Comparison of ENCODE assay signal across 17 cellular contexts in genomic region chr7:44956157-44956766, GRCh38. TPM values are rescaled to one million over a fixed set of nuclear protein-coding genes. Genes with fewer than 3 reads are reported as not detected.
DNase-seq lines count a peak whose midpoint lies in the region; ATAC-seq and TF ChIP-seq lines count a peak whose summit lies in the region.
"Had no signal": no experiment of that assay in that cellular context is flagged by ENCODE, and none has a peak within 500 bp of the region (broad histone marks: within the 10 kb centered on the region; RNA-seq: fewer than 3 reads in every experiment).

No MANE protein-coding gene starts in this region.

- H3K36me3 Mint-ChIP-seq in activated CD8-positive, alpha-beta T cell treated with anti-CD3 and anti-CD28 coated beads for 36 hours (ENCODE audit: low read depth), result peaks cover 7% of the 10 kb centered on the region
- H3K36me3 Mint-ChIP-seq in activated CD8-positive, alpha-beta T cell treated with anti-CD3 and anti-CD28 coated beads, Interleukin-2, amount 10 ng/mL, durations not matched to agents 7 days and 5 days (ENCODE audit: low read depth), result peaks cover 9% of the 10 kb centered on the region
- peaks cover 6% of the 10 kb centered on the region for H3K36me3 Mint-ChIP-seq in activated naive CD8-positive, alpha-beta T cell treated with anti-CD3 and anti-CD28 coated beads, Interleukin-2, amount 50 U/mL, for 24 hours (ENCODE audit: low read depth)

- POLR2A ChIA-PET in activated CD8-positive, alpha-beta T cell treated with anti-CD3 and anti-CD28 coated beads for 36 hours (lab: Charles Lee), result interaction anchor here (0.5 to 4.4 kb wide), 13 partner anchors 9 to 556 kb away, joined by 3 to 40 read pairs (median 3); no protein-coding TSS in a partner anchor
- POLR2A ChIA-PET in activated CD8-positive, alpha-beta T cell treated with anti-CD3 and anti-CD28 coated beads, Interleukin-2, amount 10 ng/mL, durations not matched to agents 7 days and 5 days (lab: Charles Lee), result interaction anchor here (0.7 to 3.8 kb wide), 6 partner anchors 8 to 375 kb away, joined by 3 to 23 read pairs (median 4); partner anchors contain the start of gene TMED4

- no peak for TF ChIP-seq CTCF in activated CD8-positive, alpha-beta T cell treated with anti-CD3 and anti-CD28 coated beads for 36 hours (IDR thresholded peaks at IDR 0.05)
- TF ChIP-seq CTCF in GM13976 (IDR thresholded peaks at IDR 0.05; ENCODE audit: borderline replicate concordance, control extremely low read depth, extremely low read depth, insufficient read depth, missing control alignments), result no peak
- TF ChIP-seq CTCF in GM13977 (IDR thresholded peaks at IDR 0.05; ENCODE audit: extremely low read depth, insufficient read depth, missing control alignments), result no peak

- intact Hi-C loops in activated CD8-positive, alpha-beta T cell treated with anti-CD3 and anti-CD28 coated beads for 36 hours (cut with micrococcal nuclease), result no loop called here

- no peak overlapping the region for H3K27ac Mint-ChIP-seq in activated CD8-positive, alpha-beta T cell treated with anti-CD3 and anti-CD28 coated beads for 36 hours
- H3K27ac Mint-ChIP-seq in activated CD8-positive, alpha-beta T cell treated with anti-CD3 and anti-CD28 coated beads, Interleukin-2, amount 10 ng/mL, durations not matched to agents 7 days and 5 days, result no peak overlapping the region
- H3K27ac Mint-ChIP-seq in activated naive CD8-positive, alpha-beta T cell treated with anti-CD3 and anti-CD28 coated beads, Interleukin-2, amount 50 U/mL, for 24 hours, result no peak overlapping the region
- H3K27ac Mint-ChIP-seq: HFFc6 had no signal

- no peak for ATAC-seq in activated CD8-positive, alpha-beta T cell treated with anti-CD3 and anti-CD28 coated beads for 36 hours
- no peak for ATAC-seq in activated CD8-positive, alpha-beta T cell treated with anti-CD3 and anti-CD28 coated beads, Interleukin-2, amount 10 ng/mL, durations not matched to agents 7 days and 5 days
- ATAC-seq in activated naive CD8-positive, alpha-beta T cell treated with anti-CD3 and anti-CD28 coated beads, Interleukin-2, amount 50 U/mL, for 24 hours, result no peak
- no peak for ATAC-seq in HG03442 (IDR thresholded peaks at IDR 0.05; ENCODE audit: unreplicated experiment)
- ATAC-seq: A549 had no signal

- H3K9me3 Mint-ChIP-seq in activated CD8-positive, alpha-beta T cell treated with anti-CD3 and anti-CD28 coated beads for 36 hours, result no peaks in the 10 kb centered on the region
- H3K9me3 Mint-ChIP-seq in activated CD8-positive, alpha-beta T cell treated with anti-CD3 and anti-CD28 coated beads, Interleukin-2, amount 10 ng/mL, durations not matched to agents 7 days and 5 days (ENCODE audit: insufficient read depth), result no peaks in the 10 kb centered on the region
- H3K9me3 Mint-ChIP-seq in activated naive CD8-positive, alpha-beta T cell treated with anti-CD3 and anti-CD28 coated beads, Interleukin-2, amount 50 U/mL, for 24 hours, result no peaks in the 10 kb centered on the region
- H3K9me3 Mint-ChIP-seq: HFFc6 had no signal

- CTCF ChIA-PET in activated CD8-positive, alpha-beta T cell treated with anti-CD3 and anti-CD28 coated beads for 36 hours (lab: Charles Lee), result no interaction called here
- CTCF ChIA-PET in activated CD8-positive, alpha-beta T cell treated with anti-CD3 and anti-CD28 coated beads, Interleukin-2, amount 10 ng/mL, durations not matched to agents 7 days and 5 days (lab: Charles Lee), result no interaction called here

- H3K27me3 Mint-ChIP-seq in activated CD8-positive, alpha-beta T cell treated with anti-CD3 and anti-CD28 coated beads for 36 hours, result no peaks in the 10 kb centered on the region
- peaks cover 20% of the 10 kb centered on the region for H3K27me3 Mint-ChIP-seq in activated CD8-positive, alpha-beta T cell treated with anti-CD3 and anti-CD28 coated beads, Interleukin-2, amount 10 ng/mL, durations not matched to agents 7 days and 5 days (ENCODE audit: low read depth)
- H3K27me3 Mint-ChIP-seq in activated naive CD8-positive, alpha-beta T cell treated with anti-CD3 and anti-CD28 coated beads, Interleukin-2, amount 50 U/mL, for 24 hours, result no peaks in the 10 kb centered on the region

- H3K4me1 Mint-ChIP-seq in activated CD8-positive, alpha-beta T cell treated with anti-CD3 and anti-CD28 coated beads for 36 hours (ENCODE audit: low read depth), result peaks cover 19% of the 10 kb centered on the region
- peaks cover 18% of the 10 kb centered on the region for H3K4me1 Mint-ChIP-seq in activated CD8-positive, alpha-beta T cell treated with anti-CD3 and anti-CD28 coated beads, Interleukin-2, amount 10 ng/mL, durations not matched to agents 7 days and 5 days (ENCODE audit: low read depth)
- H3K4me1 Mint-ChIP-seq in activated naive CD8-positive, alpha-beta T cell treated with anti-CD3 and anti-CD28 coated beads, Interleukin-2, amount 50 U/mL, for 24 hours, result peaks cover 26% of the 10 kb centered on the region

- in situ Hi-C loops in GM13976 (cut with MboI; ENCODE audit: low sequenced_read_pairs, unreplicated experiment), result no loop called here
- in situ Hi-C loops in GM13977 (cut with MboI; ENCODE audit: low pct_unique_long_range_greater_than_20kb, low sequenced_read_pairs, unreplicated experiment), result no loop called here

- no peak overlapping the region for H3K4me3 Mint-ChIP-seq in activated CD8-positive, alpha-beta T cell treated with anti-CD3 and anti-CD28 coated beads for 36 hours
- H3K4me3 Mint-ChIP-seq in activated CD8-positive, alpha-beta T cell treated with anti-CD3 and anti-CD28 coated beads, Interleukin-2, amount 10 ng/mL, durations not matched to agents 7 days and 5 days, result no peak overlapping the region
- no peak overlapping the region for H3K4me3 Mint-ChIP-seq in activated naive CD8-positive, alpha-beta T cell treated with anti-CD3 and anti-CD28 coated beads, Interleukin-2, amount 50 U/mL, for 24 hours
- H3K4me3 Mint-ChIP-seq: HFFc6 had no signal

- DNase-seq in activated CD8-positive, alpha-beta T cell treated with anti-CD3 and anti-CD28 coated beads for 36 hours, result peak; percentile 16
- DNase-seq in activated CD8-positive, alpha-beta T cell treated with anti-CD3 and anti-CD28 coated beads, Interleukin-2, amount 10 ng/mL, durations not matched to agents 7 days and 5 days, result no peak
- DNase-seq in GM13976 (ENCODE audit: low spot score) (peak; percentile 9), SHP77 (lab: John Stamatoyannopoulos, UW) (no peak), GM13977 (ENCODE audit: low spot score) (no peak)
- peak; percentile 5 for DNase-seq in activated naive CD8-positive, alpha-beta T cell treated with anti-CD3 and anti-CD28 coated beads, Interleukin-2, amount 50 U/mL, for 24 hours
- peak; percentile 32 for DNase-seq in stimulated activated CD8-positive, alpha-beta memory T cell treated with anti-CD3 and anti-CD28 coated beads, Interleukin-4, amount 100 ng/mL, for 48 hours
- DNase-seq: DMS 273 treated with DMSO at 0.1 percent for 48 hours, HFFc6, KG1, NCI-H1436 treated with DMSO at 0.1 percent for 48 hours, NCI-H2029 treated with DMSO at 0.1 percent for 48 hours, NCI-H2171 treated with DMSO at 0.1 percent for 48 hours, NCI-H748 treated with DMSO at 0.1 percent for 48 hours, PC-9 had no signal

RNA-seq across cellular contexts. Expression of gene MYO1G, which starts 22.6 kb away (rescaled TPM):
- total RNA-seq in activated CD8-positive, alpha-beta T cell treated with anti-CD3 and anti-CD28 coated beads for 36 hours, result 100 to 1,000 TPM; 399 to 403 TPM
- 100 to 1,000 TPM; 435 to 453 TPM for total RNA-seq in activated CD8-positive, alpha-beta T cell treated with anti-CD3 and anti-CD28 coated beads, Interleukin-2, amount 10 ng/mL, durations not matched to agents 7 days and 5 days
- total RNA-seq: HFFc6 had no signal

RNA-seq across cellular contexts. Expression of gene CCM2, which starts 43.7 kb away (rescaled TPM):
- total RNA-seq in activated CD8-positive, alpha-beta T cell treated with anti-CD3 and anti-CD28 coated beads for 36 hours, result 10 to 100 TPM; 72.3 to 77.5 TPM
- total RNA-seq in activated CD8-positive, alpha-beta T cell treated with anti-CD3 and anti-CD28 coated beads, Interleukin-2, amount 10 ng/mL, durations not matched to agents 7 days and 5 days, result 10 to 100 TPM; 99.6 to 99.9 TPM

Comparison
In these comparisons a context has a peak if more than half of its experiments do, and no peak if none do; other contexts are left out.
1. DNase-seq: peak in activated CD8-positive, alpha-beta T cell treated with anti-CD3 and anti-CD28 coated beads for 36 hours (single experiment), GM13976 (single experiment), activated naive CD8-positive, alpha-beta T cell treated with anti-CD3 and anti-CD28 coated beads, Interleukin-2, amount 50 U/mL, for 24 hours (single experiment) and stimulated activated CD8-positive, alpha-beta memory T cell treated with anti-CD3 and anti-CD28 coated beads, Interleukin-4, amount 100 ng/mL, for 48 hours (single experiment); none in activated CD8-positive, alpha-beta T cell treated with anti-CD3 and anti-CD28 coated beads, Interleukin-2, amount 10 ng/mL, durations not matched to agents 7 days and 5 days (single experiment), SHP77 (0 of 2) and GM13977 (single experiment).